Comparison of ENCODE assay signal across 8 cellular contexts in the genomic region with DNA sequence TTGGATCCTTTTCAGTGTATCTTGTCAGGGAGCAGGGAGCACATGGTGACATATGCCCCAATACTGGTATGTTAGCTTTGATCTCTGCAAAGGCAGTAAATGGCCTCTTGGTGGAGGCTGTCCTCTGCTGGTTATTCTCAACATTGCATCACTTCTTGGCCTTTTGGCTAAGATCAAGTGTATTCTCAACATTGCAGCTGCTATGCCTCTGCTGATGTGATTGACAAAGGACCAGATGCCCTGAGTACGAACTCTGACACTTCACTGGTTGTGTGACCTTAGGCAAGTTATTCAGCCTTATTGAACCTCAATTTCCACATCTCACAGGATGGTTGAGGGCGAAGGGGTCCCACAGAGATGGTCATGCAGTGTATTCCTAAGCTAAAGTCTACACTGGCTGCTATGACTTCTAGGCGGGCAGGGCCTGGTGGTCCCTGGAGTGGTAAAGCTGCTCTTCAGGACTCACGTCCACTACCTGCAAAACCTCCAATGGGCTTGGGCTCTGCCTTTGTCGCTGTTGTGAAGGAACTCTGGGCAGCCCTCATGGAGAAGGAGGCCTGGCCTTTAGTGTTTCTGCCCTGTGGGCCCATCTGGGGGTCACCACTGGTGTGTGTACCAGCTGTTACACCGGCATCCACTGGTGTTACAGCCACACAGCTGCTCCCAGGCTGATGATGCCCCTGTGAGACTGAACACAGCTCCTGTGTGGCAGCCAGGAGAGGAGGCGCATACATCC.
DNase-seq lines count a peak whose midpoint lies in the region; ATAC-seq and TF ChIP-seq lines count a peak whose summit lies in the region.

No MANE protein-coding gene starts in this region.

- DNase-seq in COLO829 (ENCODE audit: low spot score), result peak; percentile 65
- peak; percentile 69 for DNase-seq in NOMO-1 treated with DMSO at 0.1 percent for 48 hours (lab: John Stamatoyannopoulos, UW; ENCODE audit: unreplicated experiment)
- peak; percentile 29 for DNase-seq in activated T-cell treated with anti-CD3 and anti-CD28 coated beads for 48 hours (ENCODE audit: low read depth)
- DNase-seq in foreskin keratinocyte, result peak in 1 of 2 donors; percentile 76
- DNase-seq in occipital lobe (lab: John Stamatoyannopoulos, UW), result peak; percentile 43
- no peak for DNase-seq in posterior vena cava (ENCODE audit: low spot score)

- H3K27me3 ChIP-seq in foreskin keratinocyte, result no peaks in the 10 kb centered on the region

- peak; percentile 99 for TF ChIP-seq CTCF in foreskin keratinocyte (conservative IDR thresholded peaks at IDR 0.05)

- TF ChIP-seq EP300 in Ishikawa (IDR thresholded peaks at IDR 0.05; ENCODE audit: borderline replicate concordance), result no peak

- peak; percentile 100 for TF ChIP-seq RAD21 in Ishikawa (IDR thresholded peaks at IDR 0.05; ENCODE audit: low read depth)

- peaks cover 50% of the 10 kb centered on the region for H3K4me1 ChIP-seq in foreskin keratinocyte

- intact Hi-C loops in posterior vena cava (cut with DNase I), result loop anchor here (2.0 to 10.0 kb wide), 4 partner anchors 179 to 379 kb away; a partner anchor contains a TSS

- H3K27ac ChIP-seq in foreskin keratinocyte, result peak overlapping the region; percentile 87

- ATAC-seq in GM19397 (IDR thresholded peaks at IDR 0.05; ENCODE audit: unreplicated experiment), result peak; percentile 64
- ATAC-seq in foreskin keratinocyte, result peak; percentile 63

TF ChIP-seq in Ishikawa, 13 proteins besides CTCF, POLR2A, EP300 and RAD21:
- TF ChIP-seq, protein P1, sequence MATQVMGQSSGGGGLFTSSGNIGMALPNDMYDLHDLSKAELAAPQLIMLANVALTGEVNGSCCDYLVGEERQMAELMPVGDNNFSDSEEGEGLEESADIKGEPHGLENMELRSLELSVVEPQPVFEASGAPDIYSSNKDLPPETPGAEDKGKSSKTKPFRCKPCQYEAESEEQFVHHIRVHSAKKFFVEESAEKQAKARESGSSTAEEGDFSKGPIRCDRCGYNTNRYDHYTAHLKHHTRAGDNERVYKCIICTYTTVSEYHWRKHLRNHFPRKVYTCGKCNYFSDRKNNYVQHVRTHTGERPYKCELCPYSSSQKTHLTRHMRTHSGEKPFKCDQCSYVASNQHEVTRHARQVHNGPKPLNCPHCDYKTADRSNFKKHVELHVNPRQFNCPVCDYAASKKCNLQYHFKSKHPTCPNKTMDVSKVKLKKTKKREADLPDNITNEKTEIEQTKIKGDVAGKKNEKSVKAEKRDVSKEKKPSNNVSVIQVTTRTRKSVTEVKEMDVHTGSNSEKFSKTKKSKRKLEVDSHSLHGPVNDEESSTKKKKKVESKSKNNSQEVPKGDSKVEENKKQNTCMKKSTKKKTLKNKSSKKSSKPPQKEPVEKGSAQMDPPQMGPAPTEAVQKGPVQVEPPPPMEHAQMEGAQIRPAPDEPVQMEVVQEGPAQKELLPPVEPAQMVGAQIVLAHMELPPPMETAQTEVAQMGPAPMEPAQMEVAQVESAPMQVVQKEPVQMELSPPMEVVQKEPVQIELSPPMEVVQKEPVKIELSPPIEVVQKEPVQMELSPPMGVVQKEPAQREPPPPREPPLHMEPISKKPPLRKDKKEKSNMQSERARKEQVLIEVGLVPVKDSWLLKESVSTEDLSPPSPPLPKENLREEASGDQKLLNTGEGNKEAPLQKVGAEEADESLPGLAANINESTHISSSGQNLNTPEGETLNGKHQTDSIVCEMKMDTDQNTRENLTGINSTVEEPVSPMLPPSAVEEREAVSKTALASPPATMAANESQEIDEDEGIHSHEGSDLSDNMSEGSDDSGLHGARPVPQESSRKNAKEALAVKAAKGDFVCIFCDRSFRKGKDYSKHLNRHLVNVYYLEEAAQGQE (IDR thresholded peaks at IDR 0.05; ENCODE audit: low read depth), result no peak
- TF ChIP-seq CEBPB (IDR thresholded peaks at IDR 0.05), result peak; percentile 74
- no peak for TF ChIP-seq FOXM1 (IDR thresholded peaks at IDR 0.05; ENCODE audit: borderline replicate concordance, low read depth)
- no peak for TF ChIP-seq NFIC (IDR thresholded peaks at IDR 0.05)
- peak; percentile 55; the same call in 1 of the 2 replicates for TF ChIP-seq TEAD4 (IDR thresholded peaks at IDR 0.05)
- no peak for TF ChIP-seq EGR1 (IDR thresholded peaks at IDR 0.05)
- no peak for TF ChIP-seq ZBTB7A (IDR thresholded peaks at IDR 0.05; ENCODE audit: low read depth)
- TF ChIP-seq TCF12 (IDR thresholded peaks at IDR 0.05; ENCODE audit: low read depth), result no peak
- TF ChIP-seq, protein P2, sequence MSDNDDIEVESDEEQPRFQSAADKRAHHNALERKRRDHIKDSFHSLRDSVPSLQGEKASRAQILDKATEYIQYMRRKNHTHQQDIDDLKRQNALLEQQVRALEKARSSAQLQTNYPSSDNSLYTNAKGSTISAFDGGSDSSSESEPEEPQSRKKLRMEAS (IDR thresholded peaks at IDR 0.05), result no peak
- TF ChIP-seq CREB1 (IDR thresholded peaks at IDR 0.05; ENCODE audit: low read depth), result no peak
TF ChIP-seq in Ishikawa: peak in this region for 2.
